In genomic region chr17:42655528-42655927, GRCh38 we compare ENCODE assay signal across 1 cellular context.
TF ChIP-seq lines count a peak whose summit lies in the region.

No MANE protein-coding gene starts in this region.

TF ChIP-seq in GM12878, 131 proteins besides CTCF, POLR2A, EP300 and RAD21:
- TF ChIP-seq ETV6 (conservative IDR thresholded peaks at IDR 0.05 in 1 of 2, IDR thresholded peaks at IDR 0.05 in 1 of 2; ENCODE audit: borderline replicate concordance in 1 of 2, low read depth in 1 of 2) (no peak), MLLT1 (IDR thresholded peaks at IDR 0.05) (no peak), GABPA (IDR thresholded peaks at IDR 0.05; ENCODE audit: low read depth) (no peak), STAT1 (conservative IDR thresholded peaks at IDR 0.05) (no peak), MTA3 (IDR thresholded peaks at IDR 0.05; ENCODE audit: borderline replicate concordance, low read length) (no peak), NR2F1 (conservative IDR thresholded peaks at IDR 0.05) (no peak), CBFB (IDR thresholded peaks at IDR 0.05; ENCODE audit: low read depth) (no peak), STAT3 (IDR thresholded peaks at IDR 0.05; ENCODE audit: low read depth, low read length) (no peak), ESRRA (IDR thresholded peaks at IDR 0.05; ENCODE audit: low read length) (no peak), ZNF622 (IDR thresholded peaks at IDR 0.05) (no peak), NFYA (IDR thresholded peaks at IDR 0.05; ENCODE audit: borderline replicate concordance, low read depth, low read length) (no peak), NR2C1 (IDR thresholded peaks at IDR 0.05) (no peak), GATAD2B (conservative IDR thresholded peaks at IDR 0.05; ENCODE audit: low read depth) (no peak), SREBF1 (IDR thresholded peaks at IDR 0.05; ENCODE audit: low read length) (no peak), KLF5 (IDR thresholded peaks at IDR 0.05; ENCODE audit: partially characterized antibody) (no peak), FOXM1 (IDR thresholded peaks at IDR 0.05; ENCODE audit: low read depth, low read length) (no peak)
- TF ChIP-seq, protein P1, sequence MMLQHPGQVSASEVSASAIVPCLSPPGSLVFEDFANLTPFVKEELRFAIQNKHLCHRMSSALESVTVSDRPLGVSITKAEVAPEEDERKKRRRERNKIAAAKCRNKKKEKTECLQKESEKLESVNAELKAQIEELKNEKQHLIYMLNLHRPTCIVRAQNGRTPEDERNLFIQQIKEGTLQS (IDR thresholded peaks at IDR 0.05; ENCODE audit: borderline replicate concordance, extremely low read depth, low read depth, low read length) = no peak
